12 cellular contexts compared by ENCODE assay signal in the genomic region with DNA sequence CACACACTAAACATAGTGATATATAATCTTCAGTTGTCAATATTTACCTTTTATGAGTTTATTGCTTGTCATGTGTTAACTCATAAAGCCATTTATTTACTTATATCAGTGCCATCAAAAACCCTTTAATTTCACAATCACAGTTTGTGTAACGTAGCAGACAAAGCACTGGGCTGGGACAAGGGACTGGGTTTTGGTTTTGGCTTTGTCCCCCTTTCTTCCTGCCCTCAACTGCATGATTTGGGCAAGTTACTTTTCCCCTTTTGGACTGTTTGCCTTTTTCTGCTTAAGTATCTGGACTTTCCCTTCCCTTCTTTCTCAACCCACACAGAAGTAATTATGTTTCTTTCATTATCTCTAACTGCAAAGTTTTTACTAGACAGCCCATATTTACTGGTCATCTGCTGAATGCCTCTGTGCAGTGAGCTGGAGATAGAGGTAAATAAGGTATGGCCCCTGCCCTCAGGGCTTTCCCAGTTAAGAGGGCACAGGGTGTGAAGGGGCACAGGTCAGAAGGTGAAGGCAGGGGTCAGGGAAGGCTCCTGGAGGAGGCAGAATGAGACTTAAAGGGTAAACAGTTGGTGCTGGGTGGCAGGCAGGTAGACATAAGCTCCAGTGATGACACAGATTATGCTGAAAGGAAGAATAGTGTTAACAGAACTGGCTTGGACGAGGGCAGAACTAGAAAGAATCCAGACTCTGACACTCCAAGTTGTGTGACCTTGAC. TPM values are rescaled to one million over a fixed set of nuclear protein-coding genes. Genes with fewer than 3 reads are reported as not detected.
DNase-seq lines count a peak whose midpoint lies in the region; ATAC-seq, FAIRE-seq and TF ChIP-seq lines count a peak whose summit lies in the region.
"Had no signal": no experiment of that assay in that cellular context is flagged by ENCODE, and none has a peak within 500 bp of the region (broad histone marks: within the 10 kb centered on the region; RNA-seq: fewer than 3 reads in every experiment).

No MANE protein-coding gene starts in this region.

- H3K4me2 ChIP-seq in GM23338, result no peak overlapping the region

- 8 to 51% (median 23%) methylated on average over 2 of the region's 2 CpGs for WGBS in small intestine, 3 donors
- 40 to 62% (median 46%) methylated on average over 2 of the region's 2 CpGs for WGBS in spleen, 5 donors

- peak overlapping the region; percentile 45; the same call in 1 of the 2 replicates for H2AFZ ChIP-seq in GM23338

- FAIRE-seq in small intestine (lab: Jason Lieb, UNC), result no peak

- H4K20me1 ChIP-seq in GM23338 (replicated peaks; ENCODE audit: insufficient read depth), result no peaks in the 10 kb centered on the region

- H3K4me3 ChIP-seq in GM23338 (no peak overlapping the region), small intestine (ENCODE audit: low read depth in 1 of 2, low read length in 2 of 2) (no peak overlapping the region), spleen (no peak overlapping the region)

- ATAC-seq in activated CD4-positive, alpha-beta T cell treated with anti-CD3 and anti-CD28 coated beads for 36 hours, result peak; percentile 67
- ATAC-seq in GM23338 (no peak), HG03159 (IDR thresholded peaks at IDR 0.05; ENCODE audit: unreplicated experiment) (no peak), HG03139 (IDR thresholded peaks at IDR 0.05; ENCODE audit: unreplicated experiment) (no peak)
- ATAC-seq: WTC11 had no signal

- H3K79me2 ChIP-seq in GM23338 (replicated peaks; ENCODE audit: insufficient read depth), result no peaks in the 10 kb centered on the region

- no peak for TF ChIP-seq POLR2A in spleen (IDR thresholded peaks at IDR 0.05)

- no peaks in the 10 kb centered on the region for H3K9me3 Mint-ChIP-seq in activated CD4-positive, alpha-beta T cell treated with anti-CD3 and anti-CD28 coated beads for 36 hours (ENCODE audit: low read depth)
- no peaks in the 10 kb centered on the region for H3K9me3 Mint-ChIP-seq in GM23338

- H3K4me3 Mint-ChIP-seq in activated CD4-positive, alpha-beta T cell treated with anti-CD3 and anti-CD28 coated beads for 36 hours, result no peak overlapping the region
- H3K4me3 Mint-ChIP-seq in GM23338, result no peak overlapping the region
- H3K4me3 Mint-ChIP-seq: WTC11 had no signal

- TF ChIP-seq CTCF in GM23338 (conservative IDR thresholded peaks at IDR 0.05; ENCODE audit: low read depth in 2 of 2) (no peak), spleen (IDR thresholded peaks at IDR 0.05 in 8 of 11, conservative IDR thresholded peaks at IDR 0.05 in 3 of 11) (no peak)

- H3K27me3 Mint-ChIP-seq in activated CD4-positive, alpha-beta T cell treated with anti-CD3 and anti-CD28 coated beads for 36 hours, result no peaks in the 10 kb centered on the region
- H3K27me3 Mint-ChIP-seq in GM23338 (ENCODE audit: insufficient read depth, low read depth, poor library complexity), result no peaks in the 10 kb centered on the region

- CTCF ChIA-PET in activated CD4-positive, alpha-beta T cell treated with anti-CD3 and anti-CD28 coated beads for 36 hours (lab: Charles Lee), result interaction anchor here (1.3 kb wide), 1 partner anchor 18 kb away, joined by 3 read pairs; no protein-coding TSS in a partner anchor

- H3K4me1 ChIP-seq in GM23338 (ENCODE audit: insufficient read depth), result peaks cover 4% of the 10 kb centered on the region; the same call in 1 of the 2 replicates
- peaks cover 5 to 8% of the 10 kb centered on the region in 2 donors for H3K4me1 ChIP-seq in small intestine (ENCODE audit: control insufficient read depth in 2 of 2, insufficient read depth in 1 of 2, low read depth in 1 of 2, low read length in 1 of 2)
- H3K4me1 ChIP-seq in spleen, result peaks cover 6 to 34% (median 25%) of the 10 kb centered on the region in 6 donors

- H3F3A ChIP-seq in GM23338 (replicated peaks; ENCODE audit: low read depth), result no peaks in the 10 kb centered on the region

- POLR2A ChIA-PET in activated CD4-positive, alpha-beta T cell treated with anti-CD3 and anti-CD28 coated beads for 36 hours (lab: Charles Lee), result no interaction called here

- H3K9me3 ChIP-seq in small intestine (ENCODE audit: control insufficient read depth, low read depth) (no peaks in the 10 kb centered on the region), spleen (no peaks in the 10 kb centered on the region)
- H3K9me3 ChIP-seq: neutrophil had no signal

- H3K36me3 ChIP-seq in GM23338 (ENCODE audit: insufficient read depth), result no peaks in the 10 kb centered on the region
- no peaks in the 10 kb centered on the region for H3K36me3 ChIP-seq in small intestine (ENCODE audit: control insufficient read depth in 2 of 2, insufficient read depth in 2 of 2, low read length in 2 of 2)
- no peaks in the 10 kb centered on the region for H3K36me3 ChIP-seq in spleen
- H3K36me3 ChIP-seq: neutrophil had no signal

- H3K9me2 ChIP-seq in GM23338 (ENCODE audit: insufficient read depth), result peaks cover 6% of the 10 kb centered on the region; the same call in 1 of the 2 replicates

- H3K27ac ChIP-seq in GM23338 (ENCODE audit: low read depth) (no peak overlapping the region), small intestine (ENCODE audit: low read depth in 1 of 2, low read length in 1 of 2) (peak overlapping the region in 1 of 2 donors; percentile 22), spleen (peak overlapping the region in 1 of 8 donors; percentile 13)
- H3K27ac ChIP-seq: neutrophil had no signal

- H3K27ac Mint-ChIP-seq in activated CD4-positive, alpha-beta T cell treated with anti-CD3 and anti-CD28 coated beads for 36 hours, result peak overlapping the region; percentile 62
- no peak overlapping the region for H3K27ac Mint-ChIP-seq in GM23338
- H3K27ac Mint-ChIP-seq: WTC11 had no signal

- H3K27me3 ChIP-seq in GM23338 (ENCODE audit: insufficient read depth), result no peaks in the 10 kb centered on the region
- no peaks in the 10 kb centered on the region for H3K27me3 ChIP-seq in small intestine (ENCODE audit: control insufficient read depth in 2 of 2, insufficient read depth in 2 of 2, low read length in 2 of 2)
- H3K27me3 ChIP-seq in spleen (replicated peaks in 1 of 7), result no peaks in the 10 kb centered on the region

- H3K4me1 Mint-ChIP-seq in activated CD4-positive, alpha-beta T cell treated with anti-CD3 and anti-CD28 coated beads for 36 hours, result peaks cover 27% of the 10 kb centered on the region
- H3K4me1 Mint-ChIP-seq in GM23338, result peaks cover 15% of the 10 kb centered on the region; the same call in 2 of the 3 replicates

- intact Hi-C loops in activated CD4-positive, alpha-beta T cell treated with anti-CD3 and anti-CD28 coated beads for 36 hours (cut with DNase I, micrococcal nuclease), result no loop called here
- intact Hi-C loops in spleen (cut with DNase I; ENCODE audit: low total_unique reads), result no loop called here

- DNase-seq in activated CD4-positive, alpha-beta T cell treated with anti-CD3 and anti-CD28 coated beads for 36 hours, result no peak
- no peak for DNase-seq in activated CD4-positive, alpha-beta T cell treated with anti-CD3 and anti-CD28 coated beads, Interleukin-2, amount 50 U/mL, for 1 hour
- DNase-seq in GM23338 (ENCODE audit: low spot score) (no peak), NCI-H69 (lab: John Stamatoyannopoulos, UW) (peak; percentile 76), small intestine (peak; percentile 82), spleen (no peak)
- DNase-seq: aorta, OCI-M1 had no signal

- no peaks in the 10 kb centered on the region for H3K36me3 Mint-ChIP-seq in activated CD4-positive, alpha-beta T cell treated with anti-CD3 and anti-CD28 coated beads for 36 hours (ENCODE audit: low read depth)
- H3K36me3 Mint-ChIP-seq in GM23338 (ENCODE audit: low read depth), result no peaks in the 10 kb centered on the region
- H3K36me3 Mint-ChIP-seq: WTC11 had no signal

RNA-seq across cellular contexts. Expression of a gene that starts 14.8 kb away (rescaled TPM):
- total RNA-seq in activated CD4-positive, alpha-beta T cell treated with anti-CD3 and anti-CD28 coated beads for 36 hours, result 10 to 100 TPM; 47.1 to 53.9 TPM
- total RNA-seq in GM23338 (2014; rRNA removed; shearing (Covaris generic)), result 2.4 and 4.6 TPM in 2 replicates
- 0.89 and 1.2 TPM in 2 replicates for polyA plus RNA-seq in GM23338 (2016; fragmentation: Nextera tagmentation; extraction: Ambion mirVana)
- polyA plus RNA-seq in small intestine, result 10 to 100 TPM; 13.7 to 17.3 (median 16.3) TPM
- 10 to 100 TPM; 58.4 to 97.8 (median 85.0) TPM for total RNA-seq in spleen
- 10 to 100 TPM; 18.2 to 23.2 (median 20.6) TPM for polyA plus RNA-seq in spleen

Comparison
In these comparisons a context has a peak if more than half of its experiments do, and no peak if none do; other contexts are left out.
1. DNase-seq: peak in NCI-H69 (single experiment) and small intestine (single experiment); none in activated CD4-positive, alpha-beta T cell treated with anti-CD3 and anti-CD28 coated beads for 36 hours (single experiment), activated CD4-positive, alpha-beta T cell treated with anti-CD3 and anti-CD28 coated beads, Interleukin-2, amount 50 U/mL, for 1 hour (single experiment), GM23338 (single experiment) and spleen (single experiment).